In the genomic region with DNA sequence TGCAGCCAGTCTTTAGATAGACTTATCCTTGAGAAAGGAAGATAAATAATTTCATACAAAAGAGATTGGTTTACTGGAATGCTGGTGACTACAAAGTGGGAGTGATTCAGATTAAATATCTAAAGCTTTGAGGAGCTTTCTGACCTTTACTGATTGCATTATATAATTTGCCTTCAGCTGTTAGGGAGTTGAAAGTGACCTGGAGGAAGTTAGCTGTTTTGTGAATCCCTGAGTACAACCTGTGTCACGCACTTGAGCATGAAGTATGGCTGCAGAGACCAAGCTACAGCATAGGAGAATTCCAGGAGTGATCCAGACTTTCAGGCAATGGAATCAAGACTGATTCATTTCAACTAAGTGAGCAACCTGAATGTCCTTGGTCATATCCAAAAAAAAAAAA, we compare ENCODE assay signal across 24 cellular contexts.
"Had no signal": no experiment of that assay in that cellular context is flagged by ENCODE, and none has a peak within 500 bp of the region (broad histone marks: within the 10 kb centered on the region; RNA-seq: fewer than 3 reads in every experiment).

No MANE protein-coding gene starts in this region.

- H3K9me3 Mint-ChIP-seq: activated B cell treated with CpG ODN at 0.5 μM for 24 hours; activated T-helper 17 cell treated with anti-CD3 and anti-CD28 coated beads, Interleukin-2, amount 50 U/mL, for 72 hours; neural crest cell had no signal

- H3K4me3 Mint-ChIP-seq: activated B cell treated with CpG ODN at 0.5 μM for 24 hours; activated CD4-positive, alpha-beta T cell treated with anti-CD3 and anti-CD28 coated beads for 36 hours; activated T-cell treated with anti-CD3 and anti-CD28 coated beads, Interleukin-2, amount 50 U/mL, for 24 hours; activated T-helper 17 cell treated with anti-CD3 and anti-CD28 coated beads, Interleukin-2, amount 50 U/mL, for 72 hours; naive thymus-derived CD4-positive, alpha-beta T cell; neural crest cell had no signal

- DNase-seq: activated B cell treated with CpG ODN at 0.5 μM for 24 hours; activated CD4-positive, alpha-beta T cell treated with anti-CD3 and anti-CD28 coated beads for 36 hours; activated CD4-positive, alpha-beta T cell treated with anti-CD3 and anti-CD28 coated beads, Interleukin-2, amount 50 U/mL, for 4 hours; activated CD8-positive, alpha-beta memory T cell treated with anti-CD3 and anti-CD28 coated beads for 24 hours; activated CD8-positive, alpha-beta memory T cell treated with anti-CD3 and anti-CD28 coated beads, Interleukin-2, amount 50 U/mL, for 4 hours; activated T-cell treated with anti-CD3 and anti-CD28 coated beads, Interleukin-2, amount 50 U/mL, for 24 hours; aorta; erythroblast; foreskin keratinocyte; lower lobe of right lung; mesendoderm; naive thymus-derived CD4-positive, alpha-beta T cell; occipital lobe; retina; stimulated activated CD4-positive, alpha-beta T cell treated with anti-CD3 and anti-CD28 coated beads, Interleukin-4, amount 100 ng/mL, for 24 hours; stimulated activated naive CD8-positive, alpha-beta T cell treated with anti-CD3 and anti-CD28 coated beads, Interleukin-15, Interleukin-2, amounts not matched to agents 100 U/mL and 50 U/mL, for 24 hours; T-helper 1 cell; upper lobe of right lung had no signal

- H3K36me3 ChIP-seq: cardiac muscle cell, lower lobe of right lung, upper lobe of right lung had no signal

- H3K36me3 Mint-ChIP-seq: activated naive CD4-positive, alpha-beta T cell treated with anti-CD3 and anti-CD28 coated beads, Interleukin-2, amount 50 U/mL, for 72 hours; naive thymus-derived CD4-positive, alpha-beta T cell had no signal

- H3K4me1 ChIP-seq: foreskin keratinocyte, lower lobe of right lung, upper lobe of right lung had no signal

- H3K4me1 Mint-ChIP-seq: activated B cell treated with CpG ODN at 0.5 μM for 24 hours; activated CD4-positive, alpha-beta T cell treated with anti-CD3 and anti-CD28 coated beads for 36 hours; activated T-helper 17 cell treated with anti-CD3 and anti-CD28 coated beads, Interleukin-2, amount 50 U/mL, for 72 hours; naive thymus-derived CD4-positive, alpha-beta T cell; neural crest cell had no signal

- H3K27me3 ChIP-seq: cardiac muscle cell, foreskin keratinocyte, upper lobe of right lung had no signal

- H3K27ac Mint-ChIP-seq: activated B cell treated with CpG ODN at 0.5 μM for 24 hours; activated CD4-positive, alpha-beta T cell treated with anti-CD3 and anti-CD28 coated beads for 36 hours; activated naive CD4-positive, alpha-beta T cell treated with anti-CD3 and anti-CD28 coated beads, Interleukin-2, amount 50 U/mL, for 72 hours; activated T-cell treated with anti-CD3 and anti-CD28 coated beads, Interleukin-2, amount 50 U/mL, for 24 hours; activated T-helper 17 cell treated with anti-CD3 and anti-CD28 coated beads, Interleukin-2, amount 50 U/mL, for 72 hours; naive thymus-derived CD4-positive, alpha-beta T cell; progenitor cell of endocrine pancreas had no signal

- H3K27ac ChIP-seq: cardiac muscle cell, foreskin keratinocyte, lower lobe of right lung, upper lobe of right lung had no signal

- H3K4me3 ChIP-seq: cardiac muscle cell, lower lobe of right lung, upper lobe of right lung had no signal

- ATAC-seq: activated CD4-positive, alpha-beta T cell treated with anti-CD3 and anti-CD28 coated beads for 36 hours; activated naive CD4-positive, alpha-beta T cell treated with anti-CD3 and anti-CD28 coated beads, Interleukin-2, amount 50 U/mL, for 72 hours; activated T-helper 17 cell treated with anti-CD3 and anti-CD28 coated beads, Interleukin-2, amount 50 U/mL, for 72 hours; foreskin keratinocyte; left lobe of liver; lower lobe of right lung; naive thymus-derived CD4-positive, alpha-beta T cell; stimulated activated naive CD8-positive, alpha-beta T cell treated with anti-CD3 and anti-CD28 coated beads, Interleukin-15, Interleukin-2, amounts not matched to agents 100 U/mL and 50 U/mL, for 24 hours; upper lobe of right lung had no signal

- H3K9me3 ChIP-seq: lower lobe of right lung, upper lobe of right lung had no signal

- H3K27me3 Mint-ChIP-seq: activated B cell treated with CpG ODN at 0.5 μM for 24 hours; activated CD4-positive, alpha-beta T cell treated with anti-CD3 and anti-CD28 coated beads for 36 hours; activated T-cell treated with anti-CD3 and anti-CD28 coated beads, Interleukin-2, amount 50 U/mL, for 24 hours; activated T-helper 17 cell treated with anti-CD3 and anti-CD28 coated beads, Interleukin-2, amount 50 U/mL, for 72 hours; naive thymus-derived CD4-positive, alpha-beta T cell; progenitor cell of endocrine pancreas had no signal
